In the genomic region with DNA sequence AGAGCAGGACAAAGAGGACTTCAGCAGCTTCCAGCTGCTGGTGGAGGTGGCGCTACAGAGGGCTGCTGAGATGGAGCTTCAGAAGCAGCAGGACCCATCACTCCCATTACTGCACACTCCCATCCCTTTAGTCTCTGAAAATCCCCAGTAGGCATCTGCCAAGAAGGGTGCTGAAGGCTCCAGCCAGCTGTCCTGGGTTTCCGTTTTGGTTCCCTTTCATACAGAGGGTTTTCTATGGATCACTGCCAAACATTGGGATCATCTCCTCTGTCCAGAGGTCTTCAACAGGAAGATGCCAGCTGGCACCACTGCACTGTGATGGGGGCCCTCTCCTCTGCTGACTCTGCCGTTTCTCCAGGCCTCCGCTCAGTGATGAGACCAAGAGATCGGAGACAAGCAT, we compare ENCODE assay signal across 13 cellular contexts. TPM values are rescaled to one million over a fixed set of nuclear protein-coding genes. Genes with fewer than 3 reads are reported as not detected.
A peak's percentile ranks its signal among the peaks of the same experiment; 100 is the strongest.
DNase-seq lines count a peak whose midpoint lies in the region; ATAC-seq and TF ChIP-seq lines count a peak whose summit lies in the region.
"Had no signal": no experiment of that assay in that cellular context is flagged by ENCODE, and none has a peak within 500 bp of the region (broad histone marks: within the 10 kb centered on the region; RNA-seq: fewer than 3 reads in every experiment).

No MANE protein-coding gene starts in this region.

- H3K27ac Mint-ChIP-seq in activated CD8-positive, alpha-beta T cell treated with anti-CD3 and anti-CD28 coated beads for 36 hours: peak overlapping the region; percentile 92

- intact Hi-C loops in activated CD8-positive, alpha-beta T cell treated with anti-CD3 and anti-CD28 coated beads for 36 hours (cut with micrococcal nuclease): no loop called here
- intact Hi-C loops in A673 (cut with micrococcal nuclease; ENCODE audit: unreplicated experiment): no loop called here

- H3K4me2 ChIP-seq in osteoblast (ENCODE audit: insufficient read depth, low read length): no peak overlapping the region

- CTCF ChIA-PET in activated CD8-positive, alpha-beta T cell treated with anti-CD3 and anti-CD28 coated beads for 36 hours (lab: Charles Lee): interaction anchor here (1.2 to 5.5 kb wide), 4 partner anchors 14 to 182 kb away, joined by 3 to 58 read pairs (median 14); a partner anchor contains a TSS
- CTCF ChIA-PET in A673 (lab: Charles Lee): interaction anchor here (1.5 kb wide), 1 partner anchor 85 kb away, joined by 5 read pairs; no protein-coding TSS in a partner anchor

- H3K79me2 ChIP-seq in osteoblast (ENCODE audit: insufficient read depth, low read length): no peaks in the 10 kb centered on the region

- DNase-seq in NCI-H82 (lab: John Stamatoyannopoulos, UW) (peak; percentile 66), NCI-H82 treated with DMSO at 0.1 percent for 48 hours (lab: John Stamatoyannopoulos, UW; ENCODE audit: unreplicated experiment) (no peak), NCI-H2196 (lab: John Stamatoyannopoulos, UW; ENCODE audit: unreplicated experiment) (peak; percentile 45), osteoblast (ENCODE audit: insufficient read length, low spot score, missing footprints) (peak; percentile 29), A673 (ENCODE audit: low spot score) (no peak)
- DNase-seq in activated CD8-positive, alpha-beta T cell treated with anti-CD3 and anti-CD28 coated beads for 36 hours: no peak
- DNase-seq: foreskin melanocyte, GOT3, lower lobe of right lung, PC-3 had no signal

- no peak overlapping the region for H3K4me3 Mint-ChIP-seq in activated CD8-positive, alpha-beta T cell treated with anti-CD3 and anti-CD28 coated beads for 36 hours

- H3K27me3 Mint-ChIP-seq in activated CD8-positive, alpha-beta T cell treated with anti-CD3 and anti-CD28 coated beads for 36 hours: no peaks in the 10 kb centered on the region
- H3K27me3 Mint-ChIP-seq: activated naive CD4-positive, alpha-beta T cell treated with anti-CD3 and anti-CD28 coated beads, Interleukin-2, amount 10 ng/mL, durations not matched to agents 7 days and 5 days had no signal

- no peaks in the 10 kb centered on the region for H3K9me3 Mint-ChIP-seq in activated CD8-positive, alpha-beta T cell treated with anti-CD3 and anti-CD28 coated beads for 36 hours
- H3K9me3 Mint-ChIP-seq: activated naive CD4-positive, alpha-beta T cell treated with anti-CD3 and anti-CD28 coated beads, Interleukin-2, amount 10 ng/mL, durations not matched to agents 7 days and 5 days had no signal

- TF ChIP-seq CTCF in activated CD8-positive, alpha-beta T cell treated with anti-CD3 and anti-CD28 coated beads for 36 hours (IDR thresholded peaks at IDR 0.05): no peak
- TF ChIP-seq CTCF in osteoblast (IDR thresholded peaks at IDR 0.05; ENCODE audit: extremely low read depth, low read depth, low read length): no peak
- no peak for TF ChIP-seq CTCF in A673 (conservative IDR thresholded peaks at IDR 0.05; ENCODE audit: low read depth, low read length)

- H3K9me3 ChIP-seq in osteoblast (ENCODE audit: low read depth, low read length) (peaks cover 2% of the 10 kb centered on the region), A673 (ENCODE audit: low read depth, low read length, poor library complexity, severe bottlenecking) (no peaks in the 10 kb centered on the region)
- H3K9me3 ChIP-seq: lower lobe of right lung had no signal

- no peak overlapping the region for H2AFZ ChIP-seq in osteoblast (ENCODE audit: low read length)

- H4K20me1 ChIP-seq in osteoblast (ENCODE audit: insufficient read depth, low read length): peaks cover 8% of the 10 kb centered on the region

- no TSS peak for BruUV-seq in A673 (replicated peaks; lab: Mats Ljungman, UMichigan)

- POLR2A ChIA-PET in activated CD8-positive, alpha-beta T cell treated with anti-CD3 and anti-CD28 coated beads for 36 hours (lab: Charles Lee): interaction anchor here (8.3 to 16.3 kb wide), 2 partner anchors 14 to 16 kb away, joined by 81 to 214 read pairs; a partner anchor contains a TSS
- POLR2A ChIA-PET in A673 (lab: Charles Lee; ENCODE audit: low non-redundant PET): no interaction called here

- H3K4me1 Mint-ChIP-seq in activated CD8-positive, alpha-beta T cell treated with anti-CD3 and anti-CD28 coated beads for 36 hours (ENCODE audit: low read depth): peaks cover 70% of the 10 kb centered on the region

- H3K27me3 ChIP-seq in osteoblast (ENCODE audit: insufficient read depth, low read length) (no peaks in the 10 kb centered on the region), A673 (replicated peaks; ENCODE audit: insufficient read depth, low read depth, low read length, poor library complexity) (no peaks in the 10 kb centered on the region)

- no peaks in the 10 kb centered on the region for H3K4me1 ChIP-seq in osteoblast (ENCODE audit: insufficient read depth, low read length)
- H3K4me1 ChIP-seq in A673 (ENCODE audit: insufficient read depth, low read length, poor library complexity, severe bottlenecking): peaks cover 6% of the 10 kb centered on the region

- H3K36me3 ChIP-seq in osteoblast (ENCODE audit: insufficient read depth, low read length): peaks cover 3% of the 10 kb centered on the region
- peaks cover 61% of the 10 kb centered on the region for H3K36me3 ChIP-seq in A673 (ENCODE audit: insufficient read depth, low read length, poor library complexity, severe bottlenecking)

- no peak overlapping the region for H3K4me3 ChIP-seq in osteoblast (ENCODE audit: insufficient read depth, low read length)
- no peak overlapping the region for H3K4me3 ChIP-seq in A673 (ENCODE audit: low read depth, low read length, poor library complexity, severe bottlenecking)
- H3K4me3 ChIP-seq: lower lobe of right lung had no signal

- peaks cover 63% of the 10 kb centered on the region for H3K36me3 Mint-ChIP-seq in activated CD8-positive, alpha-beta T cell treated with anti-CD3 and anti-CD28 coated beads for 36 hours (ENCODE audit: low read depth)

- ATAC-seq in activated CD8-positive, alpha-beta T cell treated with anti-CD3 and anti-CD28 coated beads for 36 hours: no peak
- ATAC-seq in GM21423 (IDR thresholded peaks at IDR 0.05; ENCODE audit: unreplicated experiment) (no peak), HG03439 (IDR thresholded peaks at IDR 0.05; ENCODE audit: unreplicated experiment) (no peak)
- ATAC-seq: lower lobe of right lung, PC-3 had no signal

- H3K27ac ChIP-seq in osteoblast (ENCODE audit: low read depth, low read length): no peak overlapping the region
- no peak overlapping the region for H3K27ac ChIP-seq in A673 (ENCODE audit: low read depth, low read length, poor library complexity, severe bottlenecking)
- H3K27ac ChIP-seq: lower lobe of right lung had no signal

RNA-seq across cellular contexts. Expression of a gene that starts 14.3 kb away (rescaled TPM):
- 10 to 100 TPM; 74.5 to 77.1 TPM for total RNA-seq in activated CD8-positive, alpha-beta T cell treated with anti-CD3 and anti-CD28 coated beads for 36 hours
- total RNA-seq in osteoblast: 54.2 and 59.7 TPM in 2 replicates
- total RNA-seq in A673 (2021): 124 and 150 TPM in 2 replicates

RNA-seq across cellular contexts. Expression of a gene that starts 17.9 kb away (rescaled TPM):
- 10 to 100 TPM; 55.3 to 56.8 TPM for total RNA-seq in activated CD8-positive, alpha-beta T cell treated with anti-CD3 and anti-CD28 coated beads for 36 hours
- total RNA-seq in osteoblast: 9.7 and 10.9 TPM in 2 replicates
- 54.9 and 59.0 TPM in 2 replicates for total RNA-seq in A673 (2021)

RNA-seq across cellular contexts. Expression of a gene that starts 50.0 kb away (rescaled TPM):
- total RNA-seq in activated CD8-positive, alpha-beta T cell treated with anti-CD3 and anti-CD28 coated beads for 36 hours: not detected
- total RNA-seq in osteoblast (135 and 141 TPM in 2 replicates), A673 (2021) (0.11 TPM in 1 of 2 replicates, not detected in the other)

RNA-seq across cellular contexts. Expression of a gene that starts 54.7 kb away (rescaled TPM):
- total RNA-seq in activated CD8-positive, alpha-beta T cell treated with anti-CD3 and anti-CD28 coated beads for 36 hours: 10 to 100 TPM; 51.5 to 53.5 TPM
- total RNA-seq in osteoblast: under 0.01 and 0.36 TPM in 2 replicates
- 0.13 TPM in 1 of 2 replicates, not detected in the other for total RNA-seq in A673 (2021)

Comparison
In these comparisons a context has a peak if more than half of its experiments do, and no peak if none do; other contexts are left out.
1. DNase-seq: peak in NCI-H82 (single experiment), NCI-H2196 (single experiment) and osteoblast (single experiment); none in NCI-H82 treated with DMSO at 0.1 percent for 48 hours (single experiment), activated CD8-positive, alpha-beta T cell treated with anti-CD3 and anti-CD28 coated beads for 36 hours (single experiment) and A673 (single experiment).
2. RNA of a gene that starts 50.0 kb away (total RNA-seq): 135 to 141 TPM in osteoblast; not detected in activated CD8-positive, alpha-beta T cell treated with anti-CD3 and anti-CD28 coated beads for 36 hours and 0.11 TPM in A673; every median in the first group is over 100 times any median in the second.